16 cellular contexts compared by ENCODE assay signal in genomic region chr18:63218472-63218871, GRCh38.
DNase-seq lines count a peak whose midpoint lies in the region; ATAC-seq and TF ChIP-seq lines count a peak whose summit lies in the region.
"Had no signal": no experiment of that assay in that cellular context is flagged by ENCODE, and none has a peak within 500 bp of the region (broad histone marks: within the 10 kb centered on the region; RNA-seq: fewer than 3 reads in every experiment).

No MANE protein-coding gene starts in this region.

- no peak for DNase-seq in activated naive CD4-positive, alpha-beta T cell treated with anti-CD3 and anti-CD28 coated beads, Interleukin-2, amount 10 ng/mL, durations not matched to agents 7 days and 5 days
- no peak for DNase-seq in activated naive CD4-positive, alpha-beta T cell (lab: John Stamatoyannopoulos, UW)
- DNase-seq in SK-N-DZ (ENCODE audit: low spot score) (peak; percentile 16), foreskin keratinocyte (no peak), upper lobe of right lung (no peak), NCI-H1105 (lab: John Stamatoyannopoulos, UW) (no peak), MG63 (no peak), NCI-H128 (lab: John Stamatoyannopoulos, UW; ENCODE audit: unreplicated experiment) (no peak)
- DNase-seq: activated CD4-positive, CD25-positive, alpha-beta regulatory T cell; DMS79; effector CD4-positive, alpha-beta T cell; KG1; sigmoid colon; stimulated activated CD4-positive, alpha-beta T cell treated with anti-CD3 and anti-CD28 coated beads, Interleukin-4, amount 100 ng/mL, for 4 hours had no signal

- H3K4me3 ChIP-seq in upper lobe of right lung (no peak overlapping the region), MG63 (no peak overlapping the region)
- H3K4me3 ChIP-seq: breast epithelium, sigmoid colon had no signal

- intact Hi-C loops in upper lobe of right lung (cut with DNase I) = no loop called here

- no peaks in the 10 kb centered on the region for H3K4me1 ChIP-seq in foreskin keratinocyte
- H3K4me1 ChIP-seq in upper lobe of right lung = no peaks in the 10 kb centered on the region
- H3K4me1 ChIP-seq: sigmoid colon had no signal

- H3K27ac Mint-ChIP-seq in activated naive CD4-positive, alpha-beta T cell treated with anti-CD3 and anti-CD28 coated beads, Interleukin-2, amount 10 ng/mL, durations not matched to agents 7 days and 5 days = peak overlapping the region; percentile 94

- no peaks in the 10 kb centered on the region for H3K27me3 Mint-ChIP-seq in activated naive CD4-positive, alpha-beta T cell treated with anti-CD3 and anti-CD28 coated beads, Interleukin-2, amount 10 ng/mL, durations not matched to agents 7 days and 5 days

- H3K27ac ChIP-seq in foreskin keratinocyte (no peak overlapping the region), upper lobe of right lung (no peak overlapping the region)
- H3K27ac ChIP-seq: breast epithelium, neutrophil, sigmoid colon had no signal

- no peaks in the 10 kb centered on the region for H3K9me3 ChIP-seq in upper lobe of right lung
- H3K9me3 ChIP-seq in MG63 = no peaks in the 10 kb centered on the region
- H3K9me3 ChIP-seq: breast epithelium, neutrophil, sigmoid colon had no signal

- peaks cover 92% of the 10 kb centered on the region for H3K4me1 Mint-ChIP-seq in activated naive CD4-positive, alpha-beta T cell treated with anti-CD3 and anti-CD28 coated beads, Interleukin-2, amount 10 ng/mL, durations not matched to agents 7 days and 5 days

- no peak for TF ChIP-seq CTCF in foreskin keratinocyte (conservative IDR thresholded peaks at IDR 0.05)
- no peak for TF ChIP-seq CTCF in upper lobe of right lung (IDR thresholded peaks at IDR 0.05)

- peaks cover 72% of the 10 kb centered on the region for H3K36me3 Mint-ChIP-seq in activated naive CD4-positive, alpha-beta T cell treated with anti-CD3 and anti-CD28 coated beads, Interleukin-2, amount 10 ng/mL, durations not matched to agents 7 days and 5 days

- H3K27me3 ChIP-seq in foreskin keratinocyte = peaks cover 7% of the 10 kb centered on the region
- H3K27me3 ChIP-seq in upper lobe of right lung = no peaks in the 10 kb centered on the region
- H3K27me3 ChIP-seq in MG63 = no peaks in the 10 kb centered on the region
- H3K27me3 ChIP-seq: breast epithelium, neutrophil, sigmoid colon had no signal

- H3K9me3 Mint-ChIP-seq in activated naive CD4-positive, alpha-beta T cell treated with anti-CD3 and anti-CD28 coated beads, Interleukin-2, amount 10 ng/mL, durations not matched to agents 7 days and 5 days = peaks cover 5% of the 10 kb centered on the region

- H3K4me3 Mint-ChIP-seq in activated naive CD4-positive, alpha-beta T cell treated with anti-CD3 and anti-CD28 coated beads, Interleukin-2, amount 10 ng/mL, durations not matched to agents 7 days and 5 days = peak overlapping the region; percentile 61

- H3K36me3 ChIP-seq in upper lobe of right lung (no peaks in the 10 kb centered on the region), MG63 (no peaks in the 10 kb centered on the region)
- H3K36me3 ChIP-seq: breast epithelium, neutrophil, sigmoid colon had no signal

- CTCF ChIA-PET in activated naive CD4-positive, alpha-beta T cell treated with anti-CD3 and anti-CD28 coated beads, Interleukin-2, amount 10 ng/mL, durations not matched to agents 7 days and 5 days (lab: Charles Lee) = no interaction called here

- peak; percentile 48 for ATAC-seq in foreskin keratinocyte
- ATAC-seq in upper lobe of right lung = peak; percentile 77
